Comparison of ENCODE assay signal across 22 cellular contexts in the genomic region with DNA sequence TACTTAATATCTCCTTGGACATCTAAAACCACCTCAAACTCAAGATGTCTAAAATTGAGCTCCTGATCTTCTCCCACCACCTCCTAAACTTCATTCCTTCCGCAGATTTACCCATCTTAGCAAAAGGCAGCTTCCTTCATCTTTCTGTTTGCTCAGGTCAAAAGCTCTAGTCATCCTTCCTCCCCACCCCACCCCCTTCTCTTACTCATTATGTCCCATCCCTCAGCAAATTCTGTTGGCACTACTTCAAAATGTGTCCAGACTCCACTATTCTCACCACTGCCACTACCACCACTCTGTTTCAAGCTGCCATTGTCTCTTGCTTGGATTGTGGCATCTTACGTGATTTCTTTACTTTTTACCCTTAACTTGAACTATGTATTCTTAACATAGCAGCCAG.
"Had no signal": no experiment of that assay in that cellular context is flagged by ENCODE, and none has a peak within 500 bp of the region (broad histone marks: within the 10 kb centered on the region; RNA-seq: fewer than 3 reads in every experiment).

No MANE protein-coding gene starts in this region.

- H3K9me3 ChIP-seq: left ventricle myocardium inferior, ovary, psoas muscle, thyroid gland, upper lobe of right lung had no signal

- H3K79me2 ChIP-seq: hepatocyte had no signal

- H3K4me1 ChIP-seq: left ventricle myocardium inferior, psoas muscle, thyroid gland, upper lobe of right lung had no signal

- H3K36me3 ChIP-seq: cardiac muscle cell, left ventricle myocardium inferior, ovary, thyroid gland, upper lobe of right lung had no signal

- DNase-seq: activated CD4-positive, alpha-beta memory T cell treated with anti-CD3 and anti-CD28 coated beads for 36 hours; activated CD4-positive, alpha-beta T cell treated with anti-CD3 and anti-CD28 coated beads for 48 hours; activated effector memory CD4-positive, alpha-beta T cell treated with Interleukin-2 at 50 U/mL for 16 hours; activated naive CD4-positive, alpha-beta T cell treated with anti-CD3 and anti-CD28 coated beads for 36 hours; activated naive CD8-positive, alpha-beta T cell treated with anti-CD3 and anti-CD28 coated beads, Interleukin-2, amount 10 ng/mL, durations not matched to agents 7 days and 5 days; activated T-cell treated with anti-CD3 and anti-CD28 coated beads, Interleukin-2, amount 50 U/mL, for 48 hours; amniotic stem cell; foreskin fibroblast; kidney glomerular epithelial cell; left ventricle myocardium inferior; natural killer cell; ovary; psoas muscle; right cardiac atrium; stimulated activated CD4-positive, alpha-beta T cell treated with anti-CD3 and anti-CD28 coated beads, Interleukin-12 subunit alpha, Interleukin-12 subunit beta, amount 100 ng/mL, for 4 hours; stimulated activated CD4-positive, alpha-beta T cell treated with anti-CD3 and anti-CD28 coated beads, Interleukin-4, amount 100 ng/mL, for 4 hours; stimulated activated naive CD8-positive, alpha-beta T cell treated with anti-CD3 and anti-CD28 coated beads, Interleukin-15, Interleukin-2, amounts not matched to agents 100 U/mL and 50 U/mL, for 24 hours; T-helper 2 cell; thyroid gland; upper lobe of right lung had no signal

- H3K27me3 ChIP-seq: cardiac muscle cell, hepatocyte, ovary, thyroid gland, upper lobe of right lung had no signal

- H3K4me3 ChIP-seq: cardiac muscle cell, hepatocyte, left ventricle myocardium inferior, ovary, psoas muscle, thyroid gland, upper lobe of right lung had no signal

- H3K27ac ChIP-seq: cardiac muscle cell, hepatocyte, ovary, psoas muscle, thyroid gland, upper lobe of right lung had no signal

- H2AFZ ChIP-seq: hepatocyte had no signal

- ATAC-seq: natural killer cell; psoas muscle; right cardiac atrium; stimulated activated naive CD8-positive, alpha-beta T cell treated with anti-CD3 and anti-CD28 coated beads, Interleukin-15, Interleukin-2, amounts not matched to agents 100 U/mL and 50 U/mL, for 24 hours; upper lobe of right lung had no signal
